In genomic region chr5:112823656-112824055, GRCh38 we compare ENCODE assay signal across 21 cellular contexts.
"Had no signal": no experiment of that assay in that cellular context is flagged by ENCODE, and none has a peak within 500 bp of the region (broad histone marks: within the 10 kb centered on the region; RNA-seq: fewer than 3 reads in every experiment).

No MANE protein-coding gene starts in this region.

- H3K27me3 ChIP-seq: body of pancreas, esophagus squamous epithelium, ovary, right lobe of liver, stomach, upper lobe of left lung had no signal

- ATAC-seq: body of pancreas; mucosa of descending colon; naive thymus-derived CD8-positive, alpha-beta T cell; right lobe of liver had no signal

- DNase-seq: activated CD4-positive, alpha-beta T cell treated with anti-CD3 and anti-CD28 coated beads for 1 hour; activated CD4-positive, alpha-beta T cell treated with anti-CD3 and anti-CD28 coated beads, Interleukin-2, amount 50 U/mL, for 48 hours; activated naive CD4-positive, alpha-beta T cell treated with anti-CD3 and anti-CD28 coated beads for 36 hours; body of pancreas; central memory CD4-positive, alpha-beta T cell; esophagus squamous epithelium; mesenchymal stem cell; mucosa of descending colon; naive thymus-derived CD8-positive, alpha-beta T cell; ovary; right lobe of liver; small intestine; stimulated activated CD4-positive, alpha-beta T cell treated with anti-CD3 and anti-CD28 coated beads, Interleukin-15, amount 100 ng/mL, for 24 hours; stimulated activated CD4-positive, alpha-beta T cell treated with anti-CD3 and anti-CD28 coated beads, Interleukin-2, amount 100 ng/mL, for 48 hours; stomach; T-helper 2 cell; upper lobe of left lung; WERI-Rb-1 had no signal

- H3K27ac Mint-ChIP-seq: activated naive CD4-positive, alpha-beta T cell treated with anti-CD3 and anti-CD28 coated beads for 36 hours; activated T-helper 2 cell treated with anti-CD3 and anti-CD28 coated beads, Interferon-gamma antibody, Interleukin-2, Interleukin-4, amounts not matched to agents 10 μg/mL and 5 μg/mL and 100 μg/mL, durations not matched to agents 14 hours and 24 hours and 36 hours had no signal

- H3K4me1 ChIP-seq: body of pancreas, right lobe of liver, stomach, upper lobe of left lung had no signal

- H3K27ac ChIP-seq: body of pancreas, coronary artery, esophagus squamous epithelium, ovary, right lobe of liver, stomach, upper lobe of left lung, WERI-Rb-1 had no signal

- H3K9me3 Mint-ChIP-seq: activated naive CD4-positive, alpha-beta T cell treated with anti-CD3 and anti-CD28 coated beads for 36 hours; activated T-helper 2 cell treated with anti-CD3 and anti-CD28 coated beads, Interferon-gamma antibody, Interleukin-2, Interleukin-4, amounts not matched to agents 10 μg/mL and 5 μg/mL and 100 μg/mL, durations not matched to agents 14 hours and 24 hours and 36 hours; naive thymus-derived CD8-positive, alpha-beta T cell had no signal

- H3K4me3 ChIP-seq: body of pancreas, coronary artery, esophagus squamous epithelium, mucosa of descending colon, ovary, right lobe of liver, stomach, upper lobe of left lung had no signal

- H3K36me3 ChIP-seq: ovary had no signal

- H3K4me3 Mint-ChIP-seq: activated naive CD4-positive, alpha-beta T cell treated with anti-CD3 and anti-CD28 coated beads for 36 hours; naive thymus-derived CD8-positive, alpha-beta T cell had no signal

- H3K9me3 ChIP-seq: body of pancreas, esophagus squamous epithelium, mucosa of descending colon, ovary, right lobe of liver, stomach, upper lobe of left lung had no signal

- H3K27me3 Mint-ChIP-seq: naive thymus-derived CD8-positive, alpha-beta T cell had no signal

- FAIRE-seq: endometrium, small intestine had no signal
